ENCODE assay signal across 10 cellular contexts in the genomic region with DNA sequence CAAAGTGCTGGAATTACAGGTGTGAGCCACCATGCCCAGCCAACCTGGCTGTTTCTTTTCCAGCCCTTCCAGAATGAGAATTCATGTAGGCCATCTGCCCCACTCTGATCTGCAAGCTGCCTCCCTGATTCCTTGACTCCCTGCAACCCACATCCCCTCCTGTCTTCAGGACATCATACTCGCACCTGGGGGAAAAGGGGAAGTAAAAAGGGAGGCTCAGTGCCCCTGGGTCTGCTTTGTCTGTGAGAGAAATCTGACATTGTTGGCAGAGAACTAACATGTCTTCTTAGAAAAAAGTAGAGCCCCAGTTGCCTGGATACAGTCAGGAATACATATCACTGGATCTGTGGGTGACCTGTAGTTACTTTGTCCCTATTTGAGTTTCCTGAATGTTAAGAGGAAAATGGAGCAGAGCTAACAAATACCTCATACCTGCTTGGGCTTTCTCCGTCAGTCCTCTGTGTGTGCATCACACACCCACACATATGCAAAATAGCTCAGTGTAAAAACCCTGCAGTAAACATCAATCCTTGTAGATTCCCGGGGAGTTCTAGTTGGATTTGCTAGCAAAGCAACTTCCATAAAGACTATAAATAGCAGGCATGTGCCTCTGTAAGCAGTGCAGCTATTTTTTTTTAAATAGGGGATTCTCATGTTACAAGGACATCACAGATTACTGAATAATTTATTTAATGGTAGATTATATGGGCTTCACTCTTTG.
A peak's percentile ranks its signal among the peaks of the same experiment; 100 is the strongest.
DNase-seq lines count a peak whose midpoint lies in the region; ATAC-seq and TF ChIP-seq lines count a peak whose summit lies in the region.
"Had no signal": no experiment of that assay in that cellular context is flagged by ENCODE, and none has a peak within 500 bp of the region (broad histone marks: within the 10 kb centered on the region; RNA-seq: fewer than 3 reads in every experiment).

No MANE protein-coding gene starts in this region.

- peak overlapping the region; percentile 51 for H3K9ac ChIP-seq in Karpas-422 (ENCODE audit: low read length)

- peak in 1 of 2 donors; percentile 32 for DNase-seq in cardiac muscle cell (ENCODE audit: low read depth in 1 of 2, low spot score in 1 of 2)
- no peak for DNase-seq in left cardiac atrium
- peak; percentile 74 for DNase-seq in Karpas-422
- peak; percentile 22 for DNase-seq in fibroblast of villous mesenchyme (ENCODE audit: low read depth)
- no peak for DNase-seq in transverse colon
- DNase-seq in stimulated activated CD4-positive, alpha-beta T cell treated with anti-CD3 and anti-CD28 coated beads, Interleukin-15, amount 100 ng/mL, for 24 hours = no peak
- DNase-seq in NCI-H69 (lab: John Stamatoyannopoulos, UW) = no peak
- no peak for DNase-seq in NCI-H510A (lab: John Stamatoyannopoulos, UW)
- DNase-seq: AML-193 had no signal

- H3K4me1 ChIP-seq in cardiac muscle cell (ENCODE audit: low read depth) (peaks cover 11% of the 10 kb centered on the region), Karpas-422 (ENCODE audit: low read length) (peaks cover 84% of the 10 kb centered on the region), transverse colon (peaks cover 0 to 27% (median 20%) of the 10 kb centered on the region in 4 donors)

- H3K9me2 ChIP-seq in Karpas-422 (replicated peaks; ENCODE audit: insufficient read depth, low read length) = no peaks in the 10 kb centered on the region

- intact Hi-C loops in left cardiac atrium (cut with DNase I) (no loop called here), transverse colon (cut with DNase I; ENCODE audit: low total_unique reads) (no loop called here)

- H3K79me2 ChIP-seq in Karpas-422 (ENCODE audit: low read length) = peaks cover 15% of the 10 kb centered on the region

- 0 to 37% methylated on average over 2 to 3 of the region's 3 CpGs for WGBS in transverse colon (ENCODE audit: low coverage in 1 of 2), 2 donors

- in situ Hi-C loops in transverse colon (cut with MboI; ENCODE audit: low pct_ligation_motif_present in 1 of 4, low pct_unique_long_range_greater_than_20kb in 1 of 4, low sequenced_read_pairs in 3 of 4) = no loop called here

- peak overlapping the region; percentile 68 for H3K27ac ChIP-seq in cardiac muscle cell
- H3K27ac ChIP-seq in Karpas-422 (ENCODE audit: low read length) = peak overlapping the region; percentile 99
- peak overlapping the region; percentile 3 to 49 (median 22) for H3K27ac ChIP-seq in transverse colon

- H3K4me3 ChIP-seq in cardiac muscle cell = no peak overlapping the region
- H3K4me3 ChIP-seq in Karpas-422 (ENCODE audit: low read length) = peak overlapping the region; percentile 35; the same call in 1 of the 2 replicates
- no peak overlapping the region for H3K4me3 ChIP-seq in fibroblast of villous mesenchyme (ENCODE audit: low read depth, low read length)
- H3K4me3 ChIP-seq in transverse colon = no peak overlapping the region

- H3K36me3 ChIP-seq in cardiac muscle cell (no peaks in the 10 kb centered on the region), Karpas-422 (ENCODE audit: insufficient read depth, low read length) (0 out of 2 replicates have a peak, but pooled peaks cover 6% of the 10 kb centered on the region), transverse colon (no peaks in the 10 kb centered on the region)

- TF ChIP-seq POLR2A in transverse colon (IDR thresholded peaks at IDR 0.05) = no peak

- TF ChIP-seq CTCF in cardiac muscle cell (IDR thresholded peaks at IDR 0.05; ENCODE audit: low read depth, low read length) = no peak
- TF ChIP-seq CTCF in fibroblast of villous mesenchyme (IDR thresholded peaks at IDR 0.05; ENCODE audit: insufficient read depth, low read depth, low read length) = no peak
- TF ChIP-seq CTCF in transverse colon (IDR thresholded peaks at IDR 0.05) = no peak

- H3K27me3 ChIP-seq in cardiac muscle cell (no peaks in the 10 kb centered on the region), Karpas-422 (ENCODE audit: low read length) (no peaks in the 10 kb centered on the region), transverse colon (no peaks in the 10 kb centered on the region)

- no peaks in the 10 kb centered on the region for H4K20me1 ChIP-seq in Karpas-422 (ENCODE audit: insufficient read depth, low read depth, low read length)

- no peak overlapping the region for H2AFZ ChIP-seq in Karpas-422 (ENCODE audit: low read length)

- no peaks in the 10 kb centered on the region for H3K9me3 ChIP-seq in cardiac muscle cell (ENCODE audit: low read depth)
- H3K9me3 ChIP-seq in Karpas-422 (ENCODE audit: low read length) = no peaks in the 10 kb centered on the region
- H3K9me3 ChIP-seq in transverse colon = no peaks in the 10 kb centered on the region

- H3K4me2 ChIP-seq in Karpas-422 (ENCODE audit: low read depth, low read length, poor library complexity, severe bottlenecking) = peak overlapping the region; percentile 73

- TF ChIP-seq EP300 in transverse colon (IDR thresholded peaks at IDR 0.05; ENCODE audit: low read depth) = no peak

- ATAC-seq in left cardiac atrium = no peak
- ATAC-seq: Panc1 had no signal

Comparison
In these comparisons a context has a peak if more than half of its experiments do, and no peak if none do; other contexts are left out.
1. DNase-seq: peak in Karpas-422 (single experiment) and fibroblast of villous mesenchyme (single experiment); none in left cardiac atrium (single experiment), transverse colon (single experiment), stimulated activated CD4-positive, alpha-beta T cell treated with anti-CD3 and anti-CD28 coated beads, Interleukin-15, amount 100 ng/mL, for 24 hours (single experiment), NCI-H69 (single experiment) and NCI-H510A (single experiment).
2. H3K27ac ChIP-seq: peak in every context shown above with its lines; median percentile 99 in Karpas-422; 68 in cardiac muscle cell; 22 in transverse colon.